ENCODE assay signal across 20 cellular contexts in genomic region chr18:49345931-49346696, GRCh38.
"Had no signal": no experiment of that assay in that cellular context is flagged by ENCODE, and none has a peak within 500 bp of the region (broad histone marks: within the 10 kb centered on the region; RNA-seq: fewer than 3 reads in every experiment).

No MANE protein-coding gene starts in this region.

- H3K4me1 Mint-ChIP-seq: endodermal cell, nephron had no signal

- DNase-seq: effector CD4-positive, alpha-beta T cell; endodermal cell; gastrocnemius medialis; heart right ventricle; hypothalamus; islet precursor cell; lower lobe of right lung; midbrain; right lobe of liver; stimulated activated CD4-positive, alpha-beta T cell treated with anti-CD3 and anti-CD28 coated beads, Interleukin-4, amount 100 ng/mL, for 1 hour; tibial artery; upper lobe of left lung; uterus had no signal

- H3K9me3 ChIP-seq: gastrocnemius medialis, heart right ventricle, lower lobe of right lung, prostate gland, right lobe of liver, tibial artery, upper lobe of left lung, uterus had no signal

- H2AFZ ChIP-seq: parathyroid adenoma had no signal

- H3K27me3 ChIP-seq: gastrocnemius medialis, heart right ventricle, right lobe of liver, tibial artery, upper lobe of left lung, uterus had no signal

- H3K27ac Mint-ChIP-seq: endodermal cell; memory B cell; nephron; stimulated activated memory B cell treated with anti-CD40 and anti-IgM and Interleukin-4, amounts not matched to agents 10 μg/mL and 1 μg/mL and 100 μg/mL, for 72 hours; stimulated activated naive CD8-positive, alpha-beta T cell treated with anti-CD3 and anti-CD28 coated beads, Interleukin-15, Interleukin-2, amounts not matched to agents 100 ng/mL and 50 ng/mL, for 24 hours had no signal

- H3K36me3 ChIP-seq: gastrocnemius medialis, heart right ventricle, lower lobe of right lung, prostate gland, right lobe of liver, upper lobe of left lung, uterus had no signal

- H3K4me3 ChIP-seq: coronary artery, gastrocnemius medialis, heart right ventricle, lower lobe of right lung, prostate gland, right lobe of liver, tibial artery, upper lobe of left lung, uterus had no signal

- H3K4me3 Mint-ChIP-seq: endodermal cell; memory B cell; nephron; stimulated activated memory B cell treated with anti-CD40 and anti-IgM and Interleukin-4, amounts not matched to agents 10 μg/mL and 1 μg/mL and 100 μg/mL, for 72 hours; stimulated activated naive CD8-positive, alpha-beta T cell treated with anti-CD3 and anti-CD28 coated beads, Interleukin-15, Interleukin-2, amounts not matched to agents 100 ng/mL and 50 ng/mL, for 24 hours had no signal

- H3K9ac ChIP-seq: parathyroid adenoma had no signal

- H3K9me3 Mint-ChIP-seq: endodermal cell; memory B cell; nephron; stimulated activated memory B cell treated with anti-CD40 and anti-IgM and Interleukin-4, amounts not matched to agents 10 μg/mL and 1 μg/mL and 100 μg/mL, for 72 hours; stimulated activated naive CD8-positive, alpha-beta T cell treated with anti-CD3 and anti-CD28 coated beads, Interleukin-15, Interleukin-2, amounts not matched to agents 100 ng/mL and 50 ng/mL, for 24 hours had no signal

- H3K4me1 ChIP-seq: lower lobe of right lung, parathyroid adenoma, prostate gland, right lobe of liver, uterus had no signal

- H3K27me3 Mint-ChIP-seq: memory B cell; stimulated activated memory B cell treated with anti-CD40 and anti-IgM and Interleukin-4, amounts not matched to agents 10 μg/mL and 1 μg/mL and 100 μg/mL, for 72 hours; stimulated activated naive CD8-positive, alpha-beta T cell treated with anti-CD3 and anti-CD28 coated beads, Interleukin-15, Interleukin-2, amounts not matched to agents 100 ng/mL and 50 ng/mL, for 24 hours had no signal

- H3K27ac ChIP-seq: coronary artery, gastrocnemius medialis, heart right ventricle, lower lobe of right lung, parathyroid adenoma, prostate gland, right lobe of liver, tibial artery, upper lobe of left lung, uterus had no signal
